In the genomic region with DNA sequence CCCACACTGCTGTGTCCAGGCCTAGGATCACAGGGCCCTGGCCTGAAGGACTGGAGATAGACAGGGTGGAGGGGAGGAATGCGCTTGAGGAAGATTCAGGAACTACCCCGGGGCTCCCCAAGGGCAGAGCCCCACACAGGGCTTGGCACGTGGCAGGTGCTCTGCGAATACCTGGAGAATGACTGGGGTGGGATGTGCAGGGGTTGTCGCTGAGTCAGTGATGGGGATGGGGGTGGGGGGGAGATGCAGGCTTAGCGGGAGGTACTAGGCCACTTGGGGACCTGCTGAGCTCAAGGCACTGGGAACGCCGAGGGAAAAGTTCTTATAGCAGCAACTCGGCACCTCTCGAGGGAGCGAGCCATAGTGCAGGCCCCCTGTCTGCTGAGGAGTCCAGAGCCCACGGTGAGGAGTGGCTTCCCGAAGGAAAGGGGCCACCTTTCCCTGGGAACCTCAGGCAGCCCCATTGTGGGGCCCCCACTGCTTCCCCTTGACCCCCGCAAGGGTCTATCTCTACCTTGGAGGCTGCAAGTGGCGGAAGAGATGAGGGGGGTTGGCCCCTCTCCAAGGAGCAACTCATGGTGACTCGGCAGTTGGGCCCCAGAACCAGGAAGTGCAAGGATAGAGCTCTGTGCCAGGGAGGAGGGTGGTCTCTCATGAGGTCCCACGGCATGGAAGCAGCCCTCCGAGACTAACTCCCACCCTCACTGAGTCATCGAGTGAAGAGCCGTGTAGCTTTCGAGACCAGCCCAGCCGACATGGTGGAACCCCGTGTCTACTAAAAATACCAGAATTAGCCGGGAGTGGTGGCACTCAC, we compare ENCODE assay signal across 10 cellular contexts. TPM values are rescaled to one million over a fixed set of nuclear protein-coding genes. Genes with fewer than 3 reads are reported as not detected.
DNase-seq lines count a peak whose midpoint lies in the region; TF ChIP-seq lines count a peak whose summit lies in the region.
"Had no signal": no experiment of that assay in that cellular context is flagged by ENCODE, and none has a peak within 500 bp of the region (broad histone marks: within the 10 kb centered on the region; RNA-seq: fewer than 3 reads in every experiment).

No MANE protein-coding gene starts in this region.

- no peak overlapping the region for H3K9ac ChIP-seq in neural progenitor cell

- H3K27me3 Mint-ChIP-seq in chondrocyte (ENCODE audit: low read depth) (no peaks in the 10 kb centered on the region), neural progenitor cell (ENCODE audit: insufficient read depth, low read depth) (peaks cover 3% of the 10 kb centered on the region)
- H3K27me3 Mint-ChIP-seq in activated CD4-positive, alpha-beta T cell treated with anti-CD3 and anti-CD28 coated beads, Interleukin-2, amount 10 ng/mL, durations not matched to agents 7 days and 5 days, result no peaks in the 10 kb centered on the region
- H3K27me3 Mint-ChIP-seq in activated naive CD4-positive, alpha-beta T cell treated with anti-CD3 and anti-CD28 coated beads, Interleukin-2, amount 10 ng/mL, durations not matched to agents 7 days and 5 days, result peaks cover 17% of the 10 kb centered on the region

- H3F3A ChIP-seq in neural progenitor cell (ENCODE audit: low read depth), result peaks cover 22% of the 10 kb centered on the region

- peaks cover 19% of the 10 kb centered on the region for H4K20me1 ChIP-seq in neural progenitor cell (ENCODE audit: low read depth)

- no peak overlapping the region for H2AFZ ChIP-seq in neural progenitor cell (replicated peaks)

- H3K36me3 ChIP-seq in MG63, result peaks cover 55% of the 10 kb centered on the region
- H3K36me3 ChIP-seq in neural progenitor cell, result no peaks in the 10 kb centered on the region

- H3K27ac Mint-ChIP-seq in chondrocyte (ENCODE audit: unreplicated experiment), result peak overlapping the region; percentile 83
- H3K27ac Mint-ChIP-seq in neural progenitor cell, result peak overlapping the region; percentile 72
- no peak overlapping the region for H3K27ac Mint-ChIP-seq in activated CD4-positive, alpha-beta T cell treated with anti-CD3 and anti-CD28 coated beads, Interleukin-2, amount 10 ng/mL, durations not matched to agents 7 days and 5 days
- H3K27ac Mint-ChIP-seq in activated naive CD4-positive, alpha-beta T cell treated with anti-CD3 and anti-CD28 coated beads, Interleukin-2, amount 10 ng/mL, durations not matched to agents 7 days and 5 days, result no peak overlapping the region

- no peak overlapping the region for H3K4me3 ChIP-seq in MG63
- H3K4me3 ChIP-seq in neural progenitor cell, result no peak overlapping the region

- no peak overlapping the region for H3K4me2 ChIP-seq in neural progenitor cell

- no peak overlapping the region for H3K4me3 Mint-ChIP-seq in chondrocyte (ENCODE audit: unreplicated experiment)
- H3K4me3 Mint-ChIP-seq in neural progenitor cell, result no peak overlapping the region
- no peak overlapping the region for H3K4me3 Mint-ChIP-seq in activated CD4-positive, alpha-beta T cell treated with anti-CD3 and anti-CD28 coated beads, Interleukin-2, amount 10 ng/mL, durations not matched to agents 7 days and 5 days
- no peak overlapping the region for H3K4me3 Mint-ChIP-seq in activated naive CD4-positive, alpha-beta T cell treated with anti-CD3 and anti-CD28 coated beads, Interleukin-2, amount 10 ng/mL, durations not matched to agents 7 days and 5 days

- H3K9me3 Mint-ChIP-seq in chondrocyte (ENCODE audit: low read depth), result no peaks in the 10 kb centered on the region
- H3K9me3 Mint-ChIP-seq in neural progenitor cell, result no peaks in the 10 kb centered on the region
- no peaks in the 10 kb centered on the region for H3K9me3 Mint-ChIP-seq in activated CD4-positive, alpha-beta T cell treated with anti-CD3 and anti-CD28 coated beads, Interleukin-2, amount 10 ng/mL, durations not matched to agents 7 days and 5 days
- no peaks in the 10 kb centered on the region for H3K9me3 Mint-ChIP-seq in activated naive CD4-positive, alpha-beta T cell treated with anti-CD3 and anti-CD28 coated beads, Interleukin-2, amount 10 ng/mL, durations not matched to agents 7 days and 5 days

- no peaks in the 10 kb centered on the region for H3K9me3 ChIP-seq in MG63
- no peaks in the 10 kb centered on the region for H3K9me3 ChIP-seq in neural progenitor cell (ENCODE audit: low read depth)

- DNase-seq in CMK (ENCODE audit: low read depth), result peak; percentile 80
- DNase-seq in MG63, result peak; percentile 51
- peak; percentile 53 for DNase-seq in chondrocyte (ENCODE audit: low spot score)
- no peak for DNase-seq in neural progenitor cell (ENCODE audit: low spot score)
- no peak for DNase-seq in activated CD4-positive, alpha-beta T cell treated with anti-CD3 and anti-CD28 coated beads, Interleukin-2, amount 10 ng/mL, durations not matched to agents 7 days and 5 days
- no peak for DNase-seq in activated naive CD4-positive, alpha-beta T cell treated with anti-CD3 and anti-CD28 coated beads, Interleukin-2, amount 10 ng/mL, durations not matched to agents 7 days and 5 days
- DNase-seq in AML-193 (lab: John Stamatoyannopoulos, UW), result no peak
- no peak for DNase-seq in activated naive CD4-positive, alpha-beta T cell treated with Interleukin-2 at 50 U/mL for 16 hours
- DNase-seq: midbrain, NCI-H1694 treated with DMSO at 0.1 percent for 48 hours had no signal

- TF ChIP-seq CTCF in chondrocyte (IDR thresholded peaks at IDR 0.05) (no peak), neural progenitor cell (IDR thresholded peaks at IDR 0.05) (no peak)

- H3K36me3 Mint-ChIP-seq in chondrocyte (ENCODE audit: low read depth) (peaks cover 2% of the 10 kb centered on the region), neural progenitor cell (peaks cover 9% of the 10 kb centered on the region)
- H3K36me3 Mint-ChIP-seq in activated CD4-positive, alpha-beta T cell treated with anti-CD3 and anti-CD28 coated beads, Interleukin-2, amount 10 ng/mL, durations not matched to agents 7 days and 5 days (ENCODE audit: low read depth), result no peaks in the 10 kb centered on the region
- no peaks in the 10 kb centered on the region for H3K36me3 Mint-ChIP-seq in activated naive CD4-positive, alpha-beta T cell treated with anti-CD3 and anti-CD28 coated beads, Interleukin-2, amount 10 ng/mL, durations not matched to agents 7 days and 5 days

- H3K27me3 ChIP-seq in MG63, result no peaks in the 10 kb centered on the region
- no peaks in the 10 kb centered on the region for H3K27me3 ChIP-seq in neural progenitor cell

- H3K27ac ChIP-seq in neural progenitor cell, result peak overlapping the region; percentile 74

- H3K4me1 ChIP-seq in neural progenitor cell, result no peaks in the 10 kb centered on the region

- H3K4me1 Mint-ChIP-seq in chondrocyte (ENCODE audit: low read depth), result peaks cover 7% of the 10 kb centered on the region
- H3K4me1 Mint-ChIP-seq in neural progenitor cell, result peaks cover 22% of the 10 kb centered on the region
- H3K4me1 Mint-ChIP-seq in activated CD4-positive, alpha-beta T cell treated with anti-CD3 and anti-CD28 coated beads, Interleukin-2, amount 10 ng/mL, durations not matched to agents 7 days and 5 days, result no peaks in the 10 kb centered on the region
- peaks cover 6% of the 10 kb centered on the region for H3K4me1 Mint-ChIP-seq in activated naive CD4-positive, alpha-beta T cell treated with anti-CD3 and anti-CD28 coated beads, Interleukin-2, amount 10 ng/mL, durations not matched to agents 7 days and 5 days

- H3K79me2 ChIP-seq in neural progenitor cell (ENCODE audit: low read depth), result peaks cover 14% of the 10 kb centered on the region

- POLR2A ChIA-PET in activated CD4-positive, alpha-beta T cell treated with anti-CD3 and anti-CD28 coated beads, Interleukin-2, amount 10 ng/mL, durations not matched to agents 7 days and 5 days (lab: Charles Lee), result no interaction called here

- CTCF ChIA-PET in activated CD4-positive, alpha-beta T cell treated with anti-CD3 and anti-CD28 coated beads, Interleukin-2, amount 10 ng/mL, durations not matched to agents 7 days and 5 days (lab: Charles Lee), result no interaction called here
- CTCF ChIA-PET in activated naive CD4-positive, alpha-beta T cell treated with anti-CD3 and anti-CD28 coated beads, Interleukin-2, amount 10 ng/mL, durations not matched to agents 7 days and 5 days (lab: Charles Lee), result interaction anchor here (0.8 to 1.3 kb wide), 2 partner anchors 13 to 103 kb away, joined by 3 read pairs; no protein-coding TSS in a partner anchor

RNA-seq across cellular contexts. Expression of a gene that starts 33.1 kb away (rescaled TPM):
- 25.4 and 33.0 TPM in 2 replicates for total RNA-seq in MG63 (2014; rRNA removed; shearing (Covaris generic); ENCODE audit: low replicate concordance)
- 16.0 to 25.7 TPM (median 25.1 TPM) in 3 replicates for total RNA-seq in chondrocyte
- 15.4 and 47.4 TPM in 2 replicates for total RNA-seq in neural progenitor cell (ENCODE audit: low replicate concordance)
- total RNA-seq in activated CD4-positive, alpha-beta T cell treated with anti-CD3 and anti-CD28 coated beads, Interleukin-2, amount 10 ng/mL, durations not matched to agents 7 days and 5 days, result 1 to 10 TPM; 2.1 to 2.6 TPM

Comparison
In these comparisons a context has a peak if more than half of its experiments do, and no peak if none do; other contexts are left out.
1. DNase-seq: peak in CMK (single experiment), MG63 (single experiment) and chondrocyte (single experiment); none in neural progenitor cell (single experiment), activated CD4-positive, alpha-beta T cell treated with anti-CD3 and anti-CD28 coated beads, Interleukin-2, amount 10 ng/mL, durations not matched to agents 7 days and 5 days (single experiment), activated naive CD4-positive, alpha-beta T cell treated with anti-CD3 and anti-CD28 coated beads, Interleukin-2, amount 10 ng/mL, durations not matched to agents 7 days and 5 days (single experiment), AML-193 (0 of 2) and activated naive CD4-positive, alpha-beta T cell treated with Interleukin-2 at 50 U/mL for 16 hours (single experiment).
2. H3K27ac Mint-ChIP-seq: peak in chondrocyte (single experiment) and neural progenitor cell (single experiment); none in activated CD4-positive, alpha-beta T cell treated with anti-CD3 and anti-CD28 coated beads, Interleukin-2, amount 10 ng/mL, durations not matched to agents 7 days and 5 days (single experiment) and activated naive CD4-positive, alpha-beta T cell treated with anti-CD3 and anti-CD28 coated beads, Interleukin-2, amount 10 ng/mL, durations not matched to agents 7 days and 5 days (single experiment).